ENCODE assay signal across 2 cellular contexts in the genomic region with DNA sequence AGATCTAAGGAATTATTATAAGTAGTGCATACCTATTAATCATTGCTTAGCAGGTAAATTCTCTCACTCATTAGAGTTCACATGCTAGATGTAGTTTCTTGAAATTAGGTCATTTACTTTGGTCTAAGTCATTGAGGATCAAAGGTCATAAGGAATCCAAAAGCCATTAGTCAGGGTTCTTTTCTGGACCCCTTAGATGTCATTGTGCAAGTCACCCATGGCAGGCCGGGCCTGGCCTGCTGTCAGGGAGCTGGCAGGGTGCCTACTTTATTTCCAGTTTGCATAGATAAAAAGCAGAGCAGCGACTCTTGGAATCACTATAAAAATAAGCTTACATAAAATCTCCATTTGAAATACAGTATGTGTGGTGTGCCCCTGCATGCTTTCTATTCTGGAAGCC.
A peak's percentile ranks its signal among the peaks of the same experiment; 100 is the strongest.
TF ChIP-seq lines count a peak whose summit lies in the region.

No MANE protein-coding gene starts in this region.

TF ChIP-seq in liver, 16 proteins besides CTCF, POLR2A, EP300 and RAD21 (continued from another document):
- no peak for TF ChIP-seq HNF4G (IDR thresholded peaks at IDR 0.05)
- TF ChIP-seq, protein P1, sequence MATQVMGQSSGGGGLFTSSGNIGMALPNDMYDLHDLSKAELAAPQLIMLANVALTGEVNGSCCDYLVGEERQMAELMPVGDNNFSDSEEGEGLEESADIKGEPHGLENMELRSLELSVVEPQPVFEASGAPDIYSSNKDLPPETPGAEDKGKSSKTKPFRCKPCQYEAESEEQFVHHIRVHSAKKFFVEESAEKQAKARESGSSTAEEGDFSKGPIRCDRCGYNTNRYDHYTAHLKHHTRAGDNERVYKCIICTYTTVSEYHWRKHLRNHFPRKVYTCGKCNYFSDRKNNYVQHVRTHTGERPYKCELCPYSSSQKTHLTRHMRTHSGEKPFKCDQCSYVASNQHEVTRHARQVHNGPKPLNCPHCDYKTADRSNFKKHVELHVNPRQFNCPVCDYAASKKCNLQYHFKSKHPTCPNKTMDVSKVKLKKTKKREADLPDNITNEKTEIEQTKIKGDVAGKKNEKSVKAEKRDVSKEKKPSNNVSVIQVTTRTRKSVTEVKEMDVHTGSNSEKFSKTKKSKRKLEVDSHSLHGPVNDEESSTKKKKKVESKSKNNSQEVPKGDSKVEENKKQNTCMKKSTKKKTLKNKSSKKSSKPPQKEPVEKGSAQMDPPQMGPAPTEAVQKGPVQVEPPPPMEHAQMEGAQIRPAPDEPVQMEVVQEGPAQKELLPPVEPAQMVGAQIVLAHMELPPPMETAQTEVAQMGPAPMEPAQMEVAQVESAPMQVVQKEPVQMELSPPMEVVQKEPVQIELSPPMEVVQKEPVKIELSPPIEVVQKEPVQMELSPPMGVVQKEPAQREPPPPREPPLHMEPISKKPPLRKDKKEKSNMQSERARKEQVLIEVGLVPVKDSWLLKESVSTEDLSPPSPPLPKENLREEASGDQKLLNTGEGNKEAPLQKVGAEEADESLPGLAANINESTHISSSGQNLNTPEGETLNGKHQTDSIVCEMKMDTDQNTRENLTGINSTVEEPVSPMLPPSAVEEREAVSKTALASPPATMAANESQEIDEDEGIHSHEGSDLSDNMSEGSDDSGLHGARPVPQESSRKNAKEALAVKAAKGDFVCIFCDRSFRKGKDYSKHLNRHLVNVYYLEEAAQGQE (IDR thresholded peaks at IDR 0.05) = no peak
- TF ChIP-seq, protein P2, sequence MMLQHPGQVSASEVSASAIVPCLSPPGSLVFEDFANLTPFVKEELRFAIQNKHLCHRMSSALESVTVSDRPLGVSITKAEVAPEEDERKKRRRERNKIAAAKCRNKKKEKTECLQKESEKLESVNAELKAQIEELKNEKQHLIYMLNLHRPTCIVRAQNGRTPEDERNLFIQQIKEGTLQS (IDR thresholded peaks at IDR 0.05) = no peak
- no peak for TF ChIP-seq JUND (IDR thresholded peaks at IDR 0.05)
- TF ChIP-seq TAF1 (conservative IDR thresholded peaks at IDR 0.05) = no peak
- TF ChIP-seq NR2F2 (IDR thresholded peaks at IDR 0.05) = peak; percentile 63
- no peak for TF ChIP-seq EGR1 (IDR thresholded peaks at IDR 0.05; ENCODE audit: low read depth in 2 of 2)
- TF ChIP-seq SP1 (IDR thresholded peaks at IDR 0.05) = no peak
- no peak for TF ChIP-seq FOXA2 (IDR thresholded peaks at IDR 0.05)
- TF ChIP-seq YY1 (IDR thresholded peaks at IDR 0.05) = no peak
- TF ChIP-seq, protein P3, sequence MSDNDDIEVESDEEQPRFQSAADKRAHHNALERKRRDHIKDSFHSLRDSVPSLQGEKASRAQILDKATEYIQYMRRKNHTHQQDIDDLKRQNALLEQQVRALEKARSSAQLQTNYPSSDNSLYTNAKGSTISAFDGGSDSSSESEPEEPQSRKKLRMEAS (IDR thresholded peaks at IDR 0.05) = no peak
- TF ChIP-seq, protein P4, sequence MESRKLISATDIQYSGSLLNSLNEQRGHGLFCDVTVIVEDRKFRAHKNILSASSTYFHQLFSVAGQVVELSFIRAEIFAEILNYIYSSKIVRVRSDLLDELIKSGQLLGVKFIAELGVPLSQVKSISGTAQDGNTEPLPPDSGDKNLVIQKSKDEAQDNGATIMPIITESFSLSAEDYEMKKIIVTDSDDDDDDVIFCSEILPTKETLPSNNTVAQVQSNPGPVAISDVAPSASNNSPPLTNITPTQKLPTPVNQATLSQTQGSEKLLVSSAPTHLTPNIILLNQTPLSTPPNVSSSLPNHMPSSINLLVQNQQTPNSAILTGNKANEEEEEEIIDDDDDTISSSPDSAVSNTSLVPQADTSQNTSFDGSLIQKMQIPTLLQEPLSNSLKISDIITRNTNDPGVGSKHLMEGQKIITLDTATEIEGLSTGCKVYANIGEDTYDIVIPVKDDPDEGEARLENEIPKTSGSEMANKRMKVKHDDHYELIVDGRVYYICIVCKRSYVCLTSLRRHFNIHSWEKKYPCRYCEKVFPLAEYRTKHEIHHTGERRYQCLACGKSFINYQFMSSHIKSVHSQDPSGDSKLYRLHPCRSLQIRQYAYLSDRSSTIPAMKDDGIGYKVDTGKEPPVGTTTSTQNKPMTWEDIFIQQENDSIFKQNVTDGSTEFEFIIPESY (IDR thresholded peaks at IDR 0.05) = no peak

TF ChIP-seq in HepG2, 621 proteins besides CTCF, POLR2A, EP300 and RAD21 (continued from another document):
- TF ChIP-seq ZNF737 (CRISPR knock-in tag; IDR thresholded peaks at IDR 0.05; ENCODE audit: borderline replicate concordance) (no peak), ZNF567 (CRISPR knock-in tag; IDR thresholded peaks at IDR 0.05; ENCODE audit: borderline replicate concordance) (no peak), FOXP1 (IDR thresholded peaks at IDR 0.05) (no peak), FOXP1 (CRISPR knock-in tag; IDR thresholded peaks at IDR 0.05) (no peak), CHCHD3 (CRISPR knock-in tag; IDR thresholded peaks at IDR 0.05) (no peak), JUN (CRISPR knock-in tag; IDR thresholded peaks at IDR 0.05) (no peak), ZNF839 (CRISPR knock-in tag; IDR thresholded peaks at IDR 0.05; ENCODE audit: borderline replicate concordance) (no peak), TARDBP (CRISPR knock-in tag; IDR thresholded peaks at IDR 0.05) (no peak), ZNF598 (CRISPR knock-in tag; IDR thresholded peaks at IDR 0.05; ENCODE audit: borderline replicate concordance) (no peak), GTF3A (CRISPR knock-in tag; conservative IDR thresholded peaks at IDR 0.05) (no peak), ZNF761 (CRISPR knock-in tag; conservative IDR thresholded peaks at IDR 0.05) (no peak), RBM39 (IDR thresholded peaks at IDR 0.05; ENCODE audit: low read depth, low read length, poor library complexity, severe bottlenecking) (no peak), ZNF562 (CRISPR knock-in tag; IDR thresholded peaks at IDR 0.05; ENCODE audit: borderline replicate concordance) (no peak), ZNF615 (CRISPR knock-in tag; IDR thresholded peaks at IDR 0.05; ENCODE audit: borderline replicate concordance) (no peak)
- TF ChIP-seq, protein P5, sequence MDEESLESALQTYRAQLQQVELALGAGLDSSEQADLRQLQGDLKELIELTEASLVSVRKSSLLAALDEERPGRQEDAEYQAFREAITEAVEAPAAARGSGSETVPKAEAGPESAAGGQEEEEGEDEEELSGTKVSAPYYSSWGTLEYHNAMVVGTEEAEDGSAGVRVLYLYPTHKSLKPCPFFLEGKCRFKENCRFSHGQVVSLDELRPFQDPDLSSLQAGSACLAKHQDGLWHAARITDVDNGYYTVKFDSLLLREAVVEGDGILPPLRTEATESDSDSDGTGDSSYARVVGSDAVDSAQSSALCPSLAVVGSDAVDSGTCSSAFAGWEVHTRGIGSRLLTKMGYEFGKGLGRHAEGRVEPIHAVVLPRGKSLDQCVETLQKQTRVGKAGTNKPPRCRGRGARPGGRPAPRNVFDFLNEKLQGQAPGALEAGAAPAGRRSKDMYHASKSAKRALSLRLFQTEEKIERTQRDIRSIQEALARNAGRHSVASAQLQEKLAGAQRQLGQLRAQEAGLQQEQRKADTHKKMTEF (CRISPR knock-in tag; IDR thresholded peaks at IDR 0.05) = no peak
- TF ChIP-seq, protein P6, sequence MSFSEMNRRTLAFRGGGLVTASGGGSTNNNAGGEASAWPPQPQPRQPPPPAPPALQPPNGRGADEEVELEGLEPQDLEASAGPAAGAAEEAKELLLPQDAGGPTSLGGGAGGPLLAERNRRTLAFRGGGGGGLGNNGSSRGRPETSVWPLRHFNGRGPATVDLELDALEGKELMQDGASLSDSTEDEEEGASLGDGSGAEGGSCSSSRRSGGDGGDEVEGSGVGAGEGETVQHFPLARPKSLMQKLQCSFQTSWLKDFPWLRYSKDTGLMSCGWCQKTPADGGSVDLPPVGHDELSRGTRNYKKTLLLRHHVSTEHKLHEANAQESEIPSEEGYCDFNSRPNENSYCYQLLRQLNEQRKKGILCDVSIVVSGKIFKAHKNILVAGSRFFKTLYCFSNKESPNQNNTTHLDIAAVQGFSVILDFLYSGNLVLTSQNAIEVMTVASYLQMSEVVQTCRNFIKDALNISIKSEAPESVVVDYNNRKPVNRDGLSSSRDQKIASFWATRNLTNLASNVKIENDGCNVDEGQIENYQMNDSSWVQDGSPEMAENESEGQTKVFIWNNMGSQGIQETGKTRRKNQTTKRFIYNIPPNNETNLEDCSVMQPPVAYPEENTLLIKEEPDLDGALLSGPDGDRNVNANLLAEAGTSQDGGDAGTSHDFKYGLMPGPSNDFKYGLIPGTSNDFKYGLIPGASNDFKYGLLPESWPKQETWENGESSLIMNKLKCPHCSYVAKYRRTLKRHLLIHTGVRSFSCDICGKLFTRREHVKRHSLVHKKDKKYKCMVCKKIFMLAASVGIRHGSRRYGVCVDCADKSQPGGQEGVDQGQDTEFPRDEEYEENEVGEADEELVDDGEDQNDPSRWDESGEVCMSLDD (CRISPR knock-in tag; IDR thresholded peaks at IDR 0.05; ENCODE audit: borderline replicate concordance) = no peak
- TF ChIP-seq, protein P7, sequence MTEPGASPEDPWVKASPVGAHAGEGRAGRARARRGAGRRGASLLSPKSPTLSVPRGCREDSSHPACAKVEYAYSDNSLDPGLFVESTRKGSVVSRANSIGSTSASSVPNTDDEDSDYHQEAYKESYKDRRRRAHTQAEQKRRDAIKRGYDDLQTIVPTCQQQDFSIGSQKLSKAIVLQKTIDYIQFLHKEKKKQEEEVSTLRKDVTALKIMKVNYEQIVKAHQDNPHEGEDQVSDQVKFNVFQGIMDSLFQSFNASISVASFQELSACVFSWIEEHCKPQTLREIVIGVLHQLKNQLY (CRISPR knock-in tag; IDR thresholded peaks at IDR 0.05) = no peak
